Comparison of ENCODE assay signal across 8 cellular contexts in the genomic region with DNA sequence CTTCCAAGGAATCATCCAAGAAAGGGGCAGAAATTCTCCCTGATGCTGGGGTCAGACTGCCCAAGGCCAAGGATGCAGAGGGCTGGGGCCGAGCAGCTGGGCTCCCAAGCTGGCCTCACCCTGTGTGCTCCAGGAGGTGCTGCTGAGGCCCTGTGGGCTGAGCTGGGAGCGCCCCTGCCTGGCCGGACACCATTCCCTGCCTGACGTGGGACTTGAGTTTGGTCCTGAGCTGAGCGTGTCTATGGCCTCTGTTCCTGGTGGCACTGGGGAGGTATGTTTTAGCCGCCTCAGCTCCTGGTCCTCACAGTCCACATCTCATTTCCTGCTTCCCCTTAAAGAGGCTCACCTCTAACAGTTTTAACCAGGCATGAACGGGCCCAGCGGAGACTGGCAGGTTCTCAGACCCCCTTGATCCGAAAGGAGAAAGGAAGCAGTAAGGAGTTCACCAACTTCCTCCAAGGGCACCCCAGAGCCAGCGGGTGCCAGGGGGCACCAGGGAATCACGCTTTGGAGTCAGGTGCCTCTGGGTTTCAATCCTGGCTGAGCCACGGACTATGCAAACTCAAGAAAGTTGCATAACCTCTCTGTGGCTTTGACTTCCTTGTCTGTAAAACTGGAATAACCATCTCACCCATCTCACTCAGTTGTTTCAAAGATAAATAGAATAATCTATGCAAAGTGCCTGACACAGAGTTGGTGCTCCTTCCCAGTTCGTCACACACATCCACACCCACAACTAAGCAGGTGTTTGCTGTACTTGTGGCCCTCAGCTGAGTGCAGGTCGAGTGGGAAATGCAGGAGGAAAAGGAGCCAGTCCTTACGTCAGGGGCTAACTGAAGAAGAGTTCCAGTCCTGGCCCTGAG. TPM values are rescaled to one million over a fixed set of nuclear protein-coding genes. Genes with fewer than 3 reads are reported as not detected.
A peak's percentile ranks its signal among the peaks of the same experiment; 100 is the strongest.
DNase-seq lines count a peak whose midpoint lies in the region; ATAC-seq and TF ChIP-seq lines count a peak whose summit lies in the region.

No MANE protein-coding gene starts in this region.

- TF ChIP-seq POLR2A in thyroid gland (IDR thresholded peaks at IDR 0.05) = no peak
- TF ChIP-seq POLR2A in tibial nerve (IDR thresholded peaks at IDR 0.05) = no peak

- H3K27ac Mint-ChIP-seq in activated naive CD8-positive, alpha-beta T cell treated with anti-CD3 and anti-CD28 coated beads, Interleukin-2, amount 50 U/mL, for 24 hours = no peak overlapping the region
- no peak overlapping the region for H3K27ac Mint-ChIP-seq in activated naive CD8-positive, alpha-beta T cell treated with anti-CD3 and anti-CD28 coated beads for 36 hours

- no peak for TF ChIP-seq EP300 in tibial nerve (IDR thresholded peaks at IDR 0.05)

- no peaks in the 10 kb centered on the region for H3K9me3 Mint-ChIP-seq in activated naive CD8-positive, alpha-beta T cell treated with anti-CD3 and anti-CD28 coated beads, Interleukin-2, amount 50 U/mL, for 24 hours
- H3K9me3 Mint-ChIP-seq in activated naive CD8-positive, alpha-beta T cell treated with anti-CD3 and anti-CD28 coated beads for 36 hours = no peaks in the 10 kb centered on the region

- H3K4me1 Mint-ChIP-seq in activated naive CD8-positive, alpha-beta T cell treated with anti-CD3 and anti-CD28 coated beads, Interleukin-2, amount 50 U/mL, for 24 hours = peaks cover 3% of the 10 kb centered on the region
- peaks cover 2% of the 10 kb centered on the region for H3K4me1 Mint-ChIP-seq in activated naive CD8-positive, alpha-beta T cell treated with anti-CD3 and anti-CD28 coated beads for 36 hours

- H3K4me1 ChIP-seq in thyroid gland (peaks cover 22 to 42% of the 10 kb centered on the region in 2 donors), tibial nerve (peaks cover 0 to 23% (median 0%) of the 10 kb centered on the region in 4 donors)

- H3K27ac ChIP-seq in thyroid gland = peak overlapping the region; percentile 10 to 34 (median 13)
- no peak overlapping the region for H3K27ac ChIP-seq in tibial nerve

- TF ChIP-seq CTCF in thyroid gland (IDR thresholded peaks at IDR 0.05) (peak in 2 of 6 experiments; percentile 6 to 14), tibial nerve (IDR thresholded peaks at IDR 0.05) (no peak)

- peaks cover 6% of the 10 kb centered on the region for H3K27me3 Mint-ChIP-seq in activated naive CD8-positive, alpha-beta T cell treated with anti-CD3 and anti-CD28 coated beads, Interleukin-2, amount 50 U/mL, for 24 hours
- H3K27me3 Mint-ChIP-seq in activated naive CD8-positive, alpha-beta T cell treated with anti-CD3 and anti-CD28 coated beads for 36 hours = no peaks in the 10 kb centered on the region

- H3K9me3 ChIP-seq in thyroid gland (no peaks in the 10 kb centered on the region), tibial nerve (no peaks in the 10 kb centered on the region)

- no peaks in the 10 kb centered on the region for H3K36me3 Mint-ChIP-seq in activated naive CD8-positive, alpha-beta T cell treated with anti-CD3 and anti-CD28 coated beads, Interleukin-2, amount 50 U/mL, for 24 hours (ENCODE audit: low read depth)
- H3K36me3 Mint-ChIP-seq in activated naive CD8-positive, alpha-beta T cell treated with anti-CD3 and anti-CD28 coated beads for 36 hours = no peaks in the 10 kb centered on the region

- H3K4me3 Mint-ChIP-seq in activated naive CD8-positive, alpha-beta T cell treated with anti-CD3 and anti-CD28 coated beads, Interleukin-2, amount 50 U/mL, for 24 hours = no peak overlapping the region
- no peak overlapping the region for H3K4me3 Mint-ChIP-seq in activated naive CD8-positive, alpha-beta T cell treated with anti-CD3 and anti-CD28 coated beads for 36 hours

- H3K27me3 ChIP-seq in thyroid gland = no peaks in the 10 kb centered on the region
- H3K27me3 ChIP-seq in tibial nerve = no peaks in the 10 kb centered on the region

- no peak for DNase-seq in activated naive CD8-positive, alpha-beta T cell treated with anti-CD3 and anti-CD28 coated beads, Interleukin-2, amount 50 U/mL, for 24 hours
- no peak for DNase-seq in activated naive CD8-positive, alpha-beta T cell treated with anti-CD3 and anti-CD28 coated beads for 36 hours
- DNase-seq in NCI-H226 (peak; percentile 12), fibroblast of peridontal ligament (ENCODE audit: extremely low read depth) (peak; percentile 31), thyroid gland (peak in 1 of 2 donors; percentile 29), head of caudate nucleus (no peak), tibial nerve (ENCODE audit: low spot score in 2 of 2) (no peak)

- intact Hi-C loops in thyroid gland (cut with DNase I) (loop anchor here (10.0 kb wide), 2 partner anchors 169 to 239 kb away; no protein-coding TSS in a partner anchor), head of caudate nucleus (cut with DNase I) (loop anchor here (10.0 kb wide), 1 partner anchor 169 kb away; no protein-coding TSS in a partner anchor)

- H3K4me3 ChIP-seq in thyroid gland (replicated peaks in 1 of 3) (no peak overlapping the region), tibial nerve (no peak overlapping the region)

- ATAC-seq in activated naive CD8-positive, alpha-beta T cell treated with anti-CD3 and anti-CD28 coated beads, Interleukin-2, amount 50 U/mL, for 24 hours = peak; percentile 55
- ATAC-seq in HG03378 (IDR thresholded peaks at IDR 0.05; ENCODE audit: unreplicated experiment) = no peak

- WGBS in thyroid gland, 2 donors = 67 to 73% methylated on average over 15 of the region's 15 CpGs
- WGBS in tibial nerve, 2 donors = 70 to 71% methylated on average over 13 to 15 of the region's 15 CpGs

- H3K36me3 ChIP-seq in thyroid gland (no peaks in the 10 kb centered on the region), tibial nerve (no peaks in the 10 kb centered on the region)

RNA-seq across cellular contexts. Expression of gene SLC12A8, which starts 48.6 kb away (rescaled TPM):
- 1 to 10 TPM; 1.8 to 1.9 TPM for total RNA-seq in activated naive CD8-positive, alpha-beta T cell treated with anti-CD3 and anti-CD28 coated beads for 36 hours
- total RNA-seq in thyroid gland (100 to 1,000 TPM in 2 of 4 donors, 10 to 100 TPM in 2; 71.2 to 136 (median 99.2) TPM), tibial nerve (1 to 10 TPM in 1 of 4 donors, under 1 TPM in 3; 0.42 to 1.5 (median 0.84) TPM)

Comparison
In these comparisons a context has a peak if more than half of its experiments do, and no peak if none do; other contexts are left out.
1. DNase-seq: peak in NCI-H226 (single experiment) and fibroblast of peridontal ligament (single experiment); none in activated naive CD8-positive, alpha-beta T cell treated with anti-CD3 and anti-CD28 coated beads, Interleukin-2, amount 50 U/mL, for 24 hours (single experiment), activated naive CD8-positive, alpha-beta T cell treated with anti-CD3 and anti-CD28 coated beads for 36 hours (single experiment), head of caudate nucleus (0 of 42) and tibial nerve (0 of 2).
2. H3K27ac ChIP-seq: peak in thyroid gland (3 of 3); none in tibial nerve (0 of 4).
3. RNA of gene SLC12A8, which starts 48.6 kb away (total RNA-seq): 71.2 to 136 TPM in thyroid gland; 1.8 to 1.9 TPM in activated naive CD8-positive, alpha-beta T cell treated with anti-CD3 and anti-CD28 coated beads for 36 hours and 0.42 to 1.5 TPM in tibial nerve; every median in the first group is over 10 times any median in the second.